ENCODE assay signal across 12 cellular contexts in the genomic region with DNA sequence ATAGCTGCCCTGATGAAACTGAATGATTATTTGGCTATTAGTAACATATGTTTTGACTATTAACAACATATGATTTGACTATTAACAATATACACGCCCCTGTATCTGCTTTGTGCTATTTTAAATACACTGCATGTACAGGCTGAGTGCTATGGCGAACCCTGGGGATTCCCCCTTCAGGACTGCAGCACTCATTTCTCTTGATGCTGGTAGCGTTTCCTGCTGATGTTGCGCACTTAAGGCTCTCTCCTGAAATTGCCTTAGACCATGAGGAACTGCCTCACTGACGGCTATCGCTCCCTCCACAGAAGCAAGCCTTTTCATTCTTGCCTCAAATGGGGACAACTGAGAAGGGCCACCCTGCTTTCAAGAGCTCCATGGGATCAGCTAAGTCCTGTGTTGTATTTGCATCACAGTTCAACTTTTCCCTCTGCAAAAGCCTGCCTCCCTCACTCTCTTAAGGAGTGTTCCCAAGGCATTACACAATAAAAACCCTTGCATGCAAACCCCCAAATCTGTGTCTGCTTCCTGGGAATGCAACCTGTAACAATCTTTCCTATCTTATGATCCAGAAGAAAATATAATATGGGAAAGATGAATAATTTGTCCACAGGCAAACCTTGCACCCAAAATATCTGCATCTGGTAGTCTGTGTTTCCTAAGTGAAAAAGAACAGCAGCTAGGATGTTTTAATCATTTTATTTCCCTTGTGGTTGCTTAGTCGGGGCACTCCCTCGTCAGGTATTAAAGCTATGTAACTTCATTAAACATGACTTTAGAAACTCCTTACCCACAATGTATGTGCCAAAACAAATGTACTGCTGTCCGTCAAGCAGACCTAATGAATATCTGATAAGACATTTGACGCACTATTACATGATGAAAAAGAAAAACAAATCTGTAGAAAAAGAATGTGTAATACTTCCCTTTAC.
DNase-seq lines count a peak whose midpoint lies in the region; ATAC-seq and TF ChIP-seq lines count a peak whose summit lies in the region.
"Had no signal": no experiment of that assay in that cellular context is flagged by ENCODE, and none has a peak within 500 bp of the region (broad histone marks: within the 10 kb centered on the region; RNA-seq: fewer than 3 reads in every experiment).

No MANE protein-coding gene starts in this region.

- peaks cover 5% of the 10 kb centered on the region for H3K36me3 Mint-ChIP-seq in osteocyte (ENCODE audit: unreplicated experiment)

- intact Hi-C loops in mammary epithelial cell (cut with micrococcal nuclease), result loop anchor here (10.0 kb wide), 1 partner anchor 455 kb away; the partner anchor contains the start of gene COL12A1

- no peak overlapping the region for H3K4me3 ChIP-seq in mammary epithelial cell (replicated peaks in 1 of 3; ENCODE audit: insufficient read depth in 1 of 3, low read depth in 2 of 3, low read length in 3 of 3)
- H3K4me3 ChIP-seq: K562 had no signal

- WGBS in mammary epithelial cell (ENCODE audit: low coverage, missing lambda C conversion rate), result 49% methylated on average over 10 of the region's 10 CpGs

- CTCF ChIA-PET in mammary epithelial cell (lab: Charles Lee; ENCODE audit: low non-redundant PET), result no interaction called here

- DNase-seq in mammary epithelial cell, result peak; percentile 78
- DNase-seq in osteocyte (ENCODE audit: extremely low spot score, unreplicated experiment), result no peak
- DNase-seq in NCI-H146 (lab: John Stamatoyannopoulos, UW), result no peak
- DNase-seq in activated naive CD4-positive, alpha-beta T cell (lab: John Stamatoyannopoulos, UW), result no peak
- no peak for DNase-seq in NCI-H1930 (lab: John Stamatoyannopoulos, UW)
- DNase-seq: COR-L47, NCI-H69 had no signal

- dilution Hi-C loops in mammary epithelial cell (cut with HindIII; ENCODE audit: low sequenced_read_pairs), result no loop called here

- no peaks in the 10 kb centered on the region for H3K9me3 ChIP-seq in mammary epithelial cell (replicated peaks; ENCODE audit: insufficient read depth, low read length)

- H3K4me2 ChIP-seq in mammary epithelial cell (ENCODE audit: insufficient read depth, low read depth, low read length), result peak overlapping the region; percentile 60

- peaks cover 25% of the 10 kb centered on the region for H3K4me1 ChIP-seq in mammary epithelial cell (ENCODE audit: insufficient read depth, low read length)

- H3K27ac Mint-ChIP-seq in osteocyte (ENCODE audit: unreplicated experiment), result peak overlapping the region; percentile 86
- H3K27ac Mint-ChIP-seq: T-helper 1 cell treated with Interleukin-12 subunit alpha and Interleukin-12 subunit beta and Interleukin-4 antibody, amounts not matched to agents 30 μg/mL and 1 μg/mL, for 36 hours had no signal

- peak; percentile 74 for ATAC-seq in GM19351 (IDR thresholded peaks at IDR 0.05; ENCODE audit: unreplicated experiment)
- ATAC-seq in HG03095 (IDR thresholded peaks at IDR 0.05; ENCODE audit: unreplicated experiment), result peak; percentile 52
- no peak for ATAC-seq in GM18511 (IDR thresholded peaks at IDR 0.05; ENCODE audit: unreplicated experiment)
- ATAC-seq: K562 had no signal

- H3K4me3 Mint-ChIP-seq in osteocyte (ENCODE audit: unreplicated experiment), result peak overlapping the region; percentile 3
- H3K4me3 Mint-ChIP-seq: T-helper 1 cell treated with Interleukin-12 subunit alpha and Interleukin-12 subunit beta and Interleukin-4 antibody, amounts not matched to agents 30 μg/mL and 1 μg/mL, for 36 hours had no signal

- no peaks in the 10 kb centered on the region for H3K9me3 Mint-ChIP-seq in osteocyte (ENCODE audit: unreplicated experiment)
- H3K9me3 Mint-ChIP-seq: T-helper 1 cell treated with Interleukin-12 subunit alpha and Interleukin-12 subunit beta and Interleukin-4 antibody, amounts not matched to agents 30 μg/mL and 1 μg/mL, for 36 hours had no signal

- no peaks in the 10 kb centered on the region for H4K20me1 ChIP-seq in mammary epithelial cell (ENCODE audit: insufficient read depth, low read length)

- TF ChIP-seq CTCF in mammary epithelial cell (conservative IDR thresholded peaks at IDR 0.05 in 1 of 2, IDR thresholded peaks at IDR 0.05 in 1 of 2; ENCODE audit: extremely low read depth in 1 of 2, insufficient read depth in 1 of 2, low read depth in 1 of 2, low read length in 2 of 2) (no peak), osteocyte (IDR thresholded peaks at IDR 0.05) (no peak)

- H3K27me3 ChIP-seq in mammary epithelial cell (ENCODE audit: insufficient read depth, low read length), result no peaks in the 10 kb centered on the region

- peak overlapping the region; percentile 73 for H2AFZ ChIP-seq in mammary epithelial cell (ENCODE audit: low read depth, low read length)

- in situ Hi-C loops in mammary epithelial cell (cut with MboI; ENCODE audit: low sequenced_read_pairs in 2 of 2), result loop anchor here in 1 of 2 donors (25.0 kb wide), 1 partner anchor 337 kb away; no protein-coding TSS in a partner anchor

- no peaks in the 10 kb centered on the region for H3K79me2 ChIP-seq in mammary epithelial cell (ENCODE audit: insufficient read depth, low read length)

- H3K27ac ChIP-seq in mammary epithelial cell (ENCODE audit: insufficient read depth, low read depth, low read length), result peak overlapping the region; percentile 53

- no TSS peak for BruUV-seq in mammary epithelial cell (replicated peaks; lab: Mats Ljungman, UMichigan)

- H3K4me1 Mint-ChIP-seq in osteocyte (ENCODE audit: unreplicated experiment), result peaks cover 70% of the 10 kb centered on the region

- H3K9ac ChIP-seq in mammary epithelial cell (ENCODE audit: insufficient read depth, low read length), result no peak overlapping the region

- H3K27me3 Mint-ChIP-seq in osteocyte (ENCODE audit: unreplicated experiment), result no peaks in the 10 kb centered on the region

- H3K36me3 ChIP-seq in mammary epithelial cell (ENCODE audit: insufficient read depth, low read length), result no peaks in the 10 kb centered on the region
